ENCODE assay signal across 22 cellular contexts in the genomic region with DNA sequence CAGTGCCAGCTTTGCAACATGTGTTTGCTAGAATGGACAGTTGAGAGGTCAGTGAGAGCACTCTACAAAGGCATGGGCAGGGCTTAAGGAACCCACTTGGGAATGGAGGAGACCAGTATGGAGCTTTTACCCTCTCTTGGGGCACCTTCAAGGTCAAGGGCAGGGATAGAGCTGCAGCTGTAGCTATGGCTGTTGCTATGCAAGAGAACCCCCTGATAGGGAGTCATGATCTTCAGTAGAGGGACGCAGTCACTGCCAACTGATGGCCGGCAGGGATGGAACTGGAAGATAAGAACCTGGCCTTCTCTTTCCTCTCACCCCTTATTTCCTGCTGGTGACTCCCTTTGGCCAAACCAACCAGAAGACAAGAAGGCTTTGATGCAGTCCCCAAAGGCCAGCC.
"Had no signal": no experiment of that assay in that cellular context is flagged by ENCODE, and none has a peak within 500 bp of the region (broad histone marks: within the 10 kb centered on the region; RNA-seq: fewer than 3 reads in every experiment).

No MANE protein-coding gene starts in this region.

- H3K4me1 ChIP-seq: SJCRH30 had no signal

- DNase-seq: Kasumi-1, MM.1S, NCI-H1092 treated with DMSO at 0.1 percent for 48 hours, NCI-H1436, NCI-H187, NCI-H2029, NCI-H2081 treated with DMSO at 0.1 percent for 48 hours, NCI-H2171, NCI-H226, NCI-H446, NCI-H510A, NCI-H524 treated with DMSO at 0.1 percent for 48 hours, NCI-H69, NCI-H774, RPMI8226, SHP77 treated with DMSO at 0.1 percent for 48 hours, SJCRH30 had no signal

- H3K4me1 Mint-ChIP-seq: IgD-negative memory B cell had no signal

- H3K9me3 Mint-ChIP-seq: IgD-negative memory B cell had no signal

- H3K4me3 ChIP-seq: K562, SJCRH30 had no signal

- H3K36me3 Mint-ChIP-seq: IgD-negative memory B cell had no signal

- H3K27me3 ChIP-seq: SJCRH30 had no signal

- H3K4me3 Mint-ChIP-seq: IgD-negative memory B cell had no signal

- H3K27ac ChIP-seq: KMS-11, SJCRH30 had no signal

- H3K9me3 ChIP-seq: SJCRH30 had no signal

- ATAC-seq: HepG2, K562, SK-N-SH treated with all-trans-retinoic acid at 6 μM for 48 hours had no signal

- H3K36me3 ChIP-seq: SJCRH30 had no signal
